ENCODE assay signal across 10 cellular contexts in genomic region chr9:127963359-127964064, GRCh38. TPM values are rescaled to one million over a fixed set of nuclear protein-coding genes. Genes with fewer than 3 reads are reported as not detected.
DNase-seq lines count a peak whose midpoint lies in the region; ATAC-seq lines count a peak whose summit lies in the region.
"Had no signal": no experiment of that assay in that cellular context is flagged by ENCODE, and none has a peak within 500 bp of the region (broad histone marks: within the 10 kb centered on the region; RNA-seq: fewer than 3 reads in every experiment).

No MANE protein-coding gene starts in this region.

- peak overlapping the region; percentile 42 to 71 for H3K9ac ChIP-seq in stomach smooth muscle (ENCODE audit: low read length in 2 of 2)

- intact Hi-C loops in activated CD4-positive, alpha-beta T cell treated with anti-CD3 and anti-CD28 coated beads for 36 hours (cut with DNase I, micrococcal nuclease) = loop anchor here in 1 of 2 experiments (1.0 to 2.0 kb wide), 2 partner anchors 8 to 15 kb away; no protein-coding TSS in a partner anchor

- peaks cover 99% of the 10 kb centered on the region for H3K4me1 Mint-ChIP-seq in activated CD4-positive, alpha-beta T cell treated with anti-CD3 and anti-CD28 coated beads for 36 hours

- H3K27ac Mint-ChIP-seq in activated CD4-positive, alpha-beta T cell treated with anti-CD3 and anti-CD28 coated beads for 36 hours = peak overlapping the region; percentile 98

- H3K27ac ChIP-seq in layer of hippocampus (ENCODE audit: low read depth, low read length) (peak overlapping the region; percentile 96), stomach smooth muscle (ENCODE audit: low read length) (peak overlapping the region; percentile 96)

- peak overlapping the region; percentile 31 to 49 for H3K4me3 ChIP-seq in stomach smooth muscle (ENCODE audit: low read length in 2 of 2)
- H3K4me3 ChIP-seq: GM12878 had no signal

- H3K4me1 ChIP-seq in stomach smooth muscle (ENCODE audit: control insufficient read depth, insufficient read depth, low read length) = peaks cover 81% of the 10 kb centered on the region

- CTCF ChIA-PET in activated CD4-positive, alpha-beta T cell treated with anti-CD3 and anti-CD28 coated beads for 36 hours (lab: Charles Lee) = interaction anchor here (1.0 to 3.4 kb wide), 6 partner anchors 13 to 109 kb away, joined by 4 to 17 read pairs (median 5); no protein-coding TSS in a partner anchor

- H3K27me3 Mint-ChIP-seq in activated CD4-positive, alpha-beta T cell treated with anti-CD3 and anti-CD28 coated beads for 36 hours = no peaks in the 10 kb centered on the region

- H3K27me3 ChIP-seq in layer of hippocampus (ENCODE audit: control insufficient read depth, insufficient read depth, low read length) (no peaks in the 10 kb centered on the region), stomach smooth muscle (ENCODE audit: control insufficient read depth in 1 of 2, insufficient read depth in 2 of 2, low read length in 2 of 2) (no peaks in the 10 kb centered on the region)

- H3K36me3 Mint-ChIP-seq in activated CD4-positive, alpha-beta T cell treated with anti-CD3 and anti-CD28 coated beads for 36 hours (ENCODE audit: low read depth) = peaks cover 28% of the 10 kb centered on the region

- no peaks in the 10 kb centered on the region for H3K9me3 Mint-ChIP-seq in activated CD4-positive, alpha-beta T cell treated with anti-CD3 and anti-CD28 coated beads for 36 hours (ENCODE audit: low read depth)

- peak; percentile 62 for DNase-seq in activated CD4-positive, alpha-beta T cell treated with anti-CD3 and anti-CD28 coated beads for 36 hours
- no peak for DNase-seq in activated CD4-positive, alpha-beta T cell treated with anti-CD3 and anti-CD28 coated beads for 1 hour
- DNase-seq in activated CD4-positive, CD25-positive, alpha-beta regulatory T cell treated with anti-CD3 and anti-CD28 coated beads, Interleukin-2, amount 50 U/mL, for 72 hours = peak; percentile 30
- no peak for DNase-seq in activated CD8-positive, alpha-beta memory T cell treated with anti-CD3 and anti-CD28 coated beads, Interleukin-2, amount 50 U/mL, for 48 hours
- DNase-seq: hypothalamus had no signal

- no peaks in the 10 kb centered on the region for H3K36me3 ChIP-seq in stomach smooth muscle (ENCODE audit: control insufficient read depth in 2 of 2, insufficient read depth in 2 of 2, low read length in 2 of 2)

- POLR2A ChIA-PET in activated CD4-positive, alpha-beta T cell treated with anti-CD3 and anti-CD28 coated beads for 36 hours (lab: Charles Lee) = interaction anchor here (0.6 kb wide), 1 partner anchor 19 kb away, joined by 3 read pairs; no protein-coding TSS in a partner anchor

- H3K9me3 ChIP-seq in stomach smooth muscle (ENCODE audit: control insufficient read depth in 2 of 2, low read length in 2 of 2) = no peaks in the 10 kb centered on the region

- ATAC-seq in activated CD4-positive, alpha-beta T cell treated with anti-CD3 and anti-CD28 coated beads for 36 hours = peak; percentile 21
- ATAC-seq in HG02973 (IDR thresholded peaks at IDR 0.05; ENCODE audit: unreplicated experiment) (no peak), GM21737 (IDR thresholded peaks at IDR 0.05; ENCODE audit: unreplicated experiment) (no peak)
- ATAC-seq: GM12878 had no signal

- peak overlapping the region; percentile 70 for H3K4me3 Mint-ChIP-seq in activated CD4-positive, alpha-beta T cell treated with anti-CD3 and anti-CD28 coated beads for 36 hours

RNA-seq across cellular contexts. Expression of gene EEIG1, which starts 17.3 kb away (rescaled TPM):
- total RNA-seq in activated CD4-positive, alpha-beta T cell treated with anti-CD3 and anti-CD28 coated beads for 36 hours = 10 to 100 TPM; 56.2 to 58.4 TPM

RNA-seq across cellular contexts. Expression of gene DPM2, which starts 25.9 kb away (rescaled TPM):
- 10 to 100 TPM; 44.1 to 46.6 TPM for total RNA-seq in activated CD4-positive, alpha-beta T cell treated with anti-CD3 and anti-CD28 coated beads for 36 hours

RNA-seq across cellular contexts. Expression of gene PIP5KL1, which starts 32.9 kb away (rescaled TPM):
- total RNA-seq in activated CD4-positive, alpha-beta T cell treated with anti-CD3 and anti-CD28 coated beads for 36 hours = 1 to 10 TPM; 1.9 to 2.8 TPM

RNA-seq across cellular contexts. Expression of gene ST6GALNAC4, which starts 46.7 kb away (rescaled TPM):
- 10 to 100 TPM; 14.9 to 20.7 TPM for total RNA-seq in activated CD4-positive, alpha-beta T cell treated with anti-CD3 and anti-CD28 coated beads for 36 hours

Comparison
In these comparisons a context has a peak if more than half of its experiments do, and no peak if none do; other contexts are left out.
1. DNase-seq: peak in activated CD4-positive, alpha-beta T cell treated with anti-CD3 and anti-CD28 coated beads for 36 hours (single experiment) and activated CD4-positive, CD25-positive, alpha-beta regulatory T cell treated with anti-CD3 and anti-CD28 coated beads, Interleukin-2, amount 50 U/mL, for 72 hours (single experiment); none in activated CD4-positive, alpha-beta T cell treated with anti-CD3 and anti-CD28 coated beads for 1 hour (single experiment) and activated CD8-positive, alpha-beta memory T cell treated with anti-CD3 and anti-CD28 coated beads, Interleukin-2, amount 50 U/mL, for 48 hours (single experiment).